In the genomic region with DNA sequence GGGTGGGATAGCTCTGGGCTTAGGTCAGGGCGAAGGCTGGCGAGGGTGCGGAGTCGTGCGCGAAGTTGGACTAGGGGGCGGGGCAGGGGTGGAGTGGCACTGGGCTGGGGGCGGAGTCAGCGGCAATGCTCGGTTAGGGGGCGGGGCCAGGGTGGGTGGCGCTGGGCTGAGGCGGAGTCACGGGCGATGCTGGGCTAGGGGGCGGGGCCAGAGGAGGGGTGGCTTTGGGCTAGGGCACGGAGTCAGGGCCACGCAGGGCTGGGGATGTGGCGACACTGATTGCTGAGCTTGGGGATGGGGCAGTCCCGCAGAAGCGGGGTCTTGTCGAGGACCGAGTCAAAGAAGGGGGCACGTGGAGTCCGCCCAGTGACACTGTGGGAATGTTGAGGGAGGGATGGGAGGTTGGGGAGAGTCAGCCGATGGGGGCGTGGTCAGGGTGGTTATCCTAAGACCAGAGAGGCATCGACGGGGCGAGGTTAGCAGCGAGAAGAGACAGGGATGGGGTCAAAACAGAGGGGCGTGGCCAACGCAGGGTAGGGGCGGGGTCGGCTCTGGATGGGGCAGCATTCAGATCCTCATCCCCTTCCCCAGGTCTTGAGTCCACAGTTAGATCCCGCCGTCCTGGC, we compare ENCODE assay signal across 9 cellular contexts. TPM values are rescaled to one million over a fixed set of nuclear protein-coding genes. Genes with fewer than 3 reads are reported as not detected.
DNase-seq lines count a peak whose midpoint lies in the region; ATAC-seq and TF ChIP-seq lines count a peak whose summit lies in the region.
"Had no signal": no experiment of that assay in that cellular context is flagged by ENCODE, and none has a peak within 500 bp of the region (broad histone marks: within the 10 kb centered on the region; RNA-seq: fewer than 3 reads in every experiment).

No MANE protein-coding gene starts in this region.

- no peaks in the 10 kb centered on the region for H3K9me3 Mint-ChIP-seq in natural killer cell

- H3K36me3 ChIP-seq in stomach = peaks cover 11 to 61% (median 51%) of the 10 kb centered on the region in 4 donors

- TF ChIP-seq POLR2A in erythroblast (IDR thresholded peaks at IDR 0.05; ENCODE audit: low read length) = no peak
- no peak for TF ChIP-seq POLR2A in stomach (IDR thresholded peaks at IDR 0.05)

- TF ChIP-seq CTCF in natural killer cell (IDR thresholded peaks at IDR 0.05) (no peak), stomach (IDR thresholded peaks at IDR 0.05) (no peak)

- H3K27me3 Mint-ChIP-seq in natural killer cell (ENCODE audit: low read depth in 2 of 2) = peaks cover 7 to 12% of the 10 kb centered on the region in 2 donors

- H3K27me3 ChIP-seq in stomach = no peaks in the 10 kb centered on the region

- WGBS in stomach, 5 donors = 9 to 20% (median 15%) methylated on average over 23 to 37 of the region's 37 CpGs

- peak overlapping the region; percentile 7 to 38 (median 28) for H3K4me3 ChIP-seq in stomach

- H3K27ac Mint-ChIP-seq in natural killer cell = peak overlapping the region in 1 of 2 donors; percentile 38

- peak overlapping the region; percentile 63 for H3K4me3 Mint-ChIP-seq in natural killer cell

- no peak for TF ChIP-seq EP300 in stomach (IDR thresholded peaks at IDR 0.05)

- peak; percentile 87 for DNase-seq in GM03348 (ENCODE audit: low spot score)
- peak; percentile 93 for DNase-seq in NCI-H82 treated with DMSO at 0.1 percent for 48 hours (lab: John Stamatoyannopoulos, UW; ENCODE audit: unreplicated experiment)
- DNase-seq in activated CD8-positive, alpha-beta memory T cell treated with anti-CD3 and anti-CD28 coated beads, Interleukin-2, amount 50 U/mL, for 4 hours = peak; percentile 79
- DNase-seq in erythroblast (lab: John Stamatoyannopoulos, UW) = peak; percentile 84 to 94
- DNase-seq in natural killer cell = peak; percentile 64
- peak; percentile 82 for DNase-seq in stomach
- DNase-seq in NCI-H524 (lab: John Stamatoyannopoulos, UW) = no peak

- intact Hi-C loops in natural killer cell (cut with micrococcal nuclease) (no loop called here), stomach (cut with DNase I; ENCODE audit: low total_unique reads) (no loop called here)

- H3K36me3 Mint-ChIP-seq in natural killer cell = no peaks in the 10 kb centered on the region

- no peak overlapping the region for H3K27ac ChIP-seq in stomach

- peaks cover 7 to 14% (median 12%) of the 10 kb centered on the region in 4 donors for H3K4me1 ChIP-seq in stomach

- ATAC-seq in natural killer cell = peak; percentile 93 to 98 (median 95)
- ATAC-seq in HG03025 (IDR thresholded peaks at IDR 0.05; ENCODE audit: low FRiP score, unreplicated experiment) = no peak

- H3K4me1 Mint-ChIP-seq in natural killer cell = peaks cover 0 to 5% of the 10 kb centered on the region in 2 donors

- no peaks in the 10 kb centered on the region for H3K9me3 ChIP-seq in stomach

RNA-seq across cellular contexts. Expression of gene HOMER3, which starts 8.7 kb away (rescaled TPM):
- total RNA-seq in natural killer cell (1 to 10 TPM in 1 of 3 donors, under 1 TPM in 1, not detected in 1; 0.19 to 4.8 TPM), stomach (10 to 100 TPM in 3 of 5 donors, 1 to 10 TPM in 2; 5.1 to 74.7 (median 12.9) TPM)
- 10 to 100 TPM; 15.0 to 31.9 (median 18.7) TPM for polyA plus RNA-seq in stomach

RNA-seq across cellular contexts. Expression of gene DDX49, which starts 12.8 kb away (rescaled TPM):
- total RNA-seq in natural killer cell (10 to 100 TPM; 59.3 to 66.9 (median 62.9) TPM), stomach (100 to 1,000 TPM in 1 of 5 donors, 10 to 100 TPM in 4; 25.3 to 185 (median 56.7) TPM)
- polyA plus RNA-seq in stomach = 10 to 100 TPM; 49.2 to 65.1 (median 50.3) TPM

RNA-seq across cellular contexts. Expression of gene COPE, which starts 13.1 kb away (rescaled TPM):
- total RNA-seq in natural killer cell (100 to 1,000 TPM; 204 to 228 (median 218) TPM), stomach (100 to 1,000 TPM in 3 of 5 donors, 10 to 100 TPM in 2; 76.7 to 239 (median 127) TPM)
- 100 to 1,000 TPM; 188 to 283 (median 267) TPM for polyA plus RNA-seq in stomach

RNA-seq across cellular contexts. Expression of gene CERS1, which starts 36.4 kb away (rescaled TPM):
- total RNA-seq in natural killer cell = not detected
- 1 to 10 TPM in 1 of 5 donors, under 1 TPM in 1, not detected in 3; 0.87 to 4.8 TPM for total RNA-seq in stomach
- polyA plus RNA-seq in stomach = under 1 TPM; 0.37 to 0.61 (median 0.53) TPM
- total RNA-seq: subcutaneous adipose tissue had no signal

Comparison
In these comparisons a context has a peak if more than half of its experiments do, and no peak if none do; other contexts are left out.
1. DNase-seq: peak in GM03348 (single experiment), NCI-H82 treated with DMSO at 0.1 percent for 48 hours (single experiment), activated CD8-positive, alpha-beta memory T cell treated with anti-CD3 and anti-CD28 coated beads, Interleukin-2, amount 50 U/mL, for 4 hours (single experiment), erythroblast (2 of 2), natural killer cell (single experiment) and stomach (single experiment); none in NCI-H524 (0 of 2).